In genomic region chr14:75156901-75157300, GRCh38 we compare ENCODE assay signal across 17 cellular contexts. TPM values are rescaled to one million over a fixed set of nuclear protein-coding genes. Genes with fewer than 3 reads are reported as not detected.
A peak's percentile ranks its signal among the peaks of the same experiment; 100 is the strongest.
DNase-seq lines count a peak whose midpoint lies in the region; ATAC-seq, FAIRE-seq and TF ChIP-seq lines count a peak whose summit lies in the region.
"Had no signal": no experiment of that assay in that cellular context is flagged by ENCODE, and none has a peak within 500 bp of the region (broad histone marks: within the 10 kb centered on the region; RNA-seq: fewer than 3 reads in every experiment).

No MANE protein-coding gene starts in this region.

- H3K9me3 Mint-ChIP-seq in CD14-positive monocyte: no peaks in the 10 kb centered on the region
- no peaks in the 10 kb centered on the region for H3K9me3 Mint-ChIP-seq in CD8-positive, alpha-beta T cell
- H3K9me3 Mint-ChIP-seq in effector memory CD8-positive, alpha-beta T cell: no peaks in the 10 kb centered on the region

- DNase-seq in CD14-positive monocyte (ENCODE audit: low spot score) (no peak), T-helper 17 cell (no peak), H7 (no peak), iPS-NIHi7 (ENCODE audit: extremely low spot score) (no peak), D721Med (ENCODE audit: insufficient read length, low spot score) (no peak), anterior cingulate cortex (lab: John Stamatoyannopoulos, UW) (no peak)
- DNase-seq in CD8-positive, alpha-beta T cell: no peak
- DNase-seq in effector memory CD8-positive, alpha-beta T cell: peak in 1 of 3 experiments; percentile 3
- DNase-seq: activated CD8-positive, alpha-beta memory T cell treated with anti-CD3 and anti-CD28 coated beads for 24 hours; dermis blood vessel endothelial cell; MM.1S; NCI-H2081 treated with DMSO at 0.1 percent for 48 hours; NCI-H748 treated with DMSO at 0.1 percent for 48 hours; tibial artery had no signal

- no peak overlapping the region for H3K4me3 ChIP-seq in CD8-positive, alpha-beta T cell (ENCODE audit: low read depth, low read length)
- H3K4me3 ChIP-seq in H7 (ENCODE audit: insufficient read depth, low read depth, low read length): no peak overlapping the region
- H3K4me3 ChIP-seq: BLaER1 treated with 17β-estradiol and CSF1 and Interleukin-3, amounts not matched to agents 10 nM and 100 nM; hepatocyte; tibial artery had no signal

- H3K27me3 ChIP-seq in CD8-positive, alpha-beta T cell (ENCODE audit: insufficient read depth, low read length): no peaks in the 10 kb centered on the region
- H3K27me3 ChIP-seq in H7 (ENCODE audit: control insufficient read depth, insufficient read depth, low read length): no peaks in the 10 kb centered on the region
- H3K27me3 ChIP-seq: BLaER1 treated with 17β-estradiol and CSF1 and Interleukin-3, amounts not matched to agents 10 nM and 100 nM; hepatocyte; tibial artery had no signal

- POLR2A ChIA-PET in CD8-positive, alpha-beta T cell (lab: Charles Lee): interaction anchor here (0.6 kb wide), 1 partner anchor 319 kb away, joined by 7 read pairs; no protein-coding TSS in a partner anchor

- TF ChIP-seq CTCF in CD14-positive monocyte (IDR thresholded peaks at IDR 0.05): no peak
- TF ChIP-seq CTCF in CD8-positive, alpha-beta T cell (IDR thresholded peaks at IDR 0.05): no peak
- TF ChIP-seq CTCF in D721Med (IDR thresholded peaks at IDR 0.05; ENCODE audit: insufficient read depth, missing control alignments): no peak

- H3K9me3 ChIP-seq in CD8-positive, alpha-beta T cell (ENCODE audit: low read length): no peaks in the 10 kb centered on the region
- no peaks in the 10 kb centered on the region for H3K9me3 ChIP-seq in T-helper 17 cell (ENCODE audit: control insufficient read depth, low read length, poor library complexity, severe bottlenecking)
- H3K9me3 ChIP-seq: BLaER1 treated with 17β-estradiol and CSF1 and Interleukin-3, amounts not matched to agents 10 nM and 100 nM; tibial artery had no signal

- H3K4me1 Mint-ChIP-seq in CD14-positive monocyte: peaks cover 43% of the 10 kb centered on the region
- H3K4me1 Mint-ChIP-seq in CD8-positive, alpha-beta T cell (ENCODE audit: low read depth): peaks cover 66% of the 10 kb centered on the region
- peaks cover 49% of the 10 kb centered on the region for H3K4me1 Mint-ChIP-seq in T-helper 17 cell
- H3K4me1 Mint-ChIP-seq in effector memory CD8-positive, alpha-beta T cell (ENCODE audit: low read depth in 2 of 2): peaks cover 40 to 52% of the 10 kb centered on the region in 2 donors

- FAIRE-seq in D721Med (lab: Jason Lieb, UNC): no peak

- H3K4me3 Mint-ChIP-seq in CD14-positive monocyte: no peak overlapping the region
- H3K4me3 Mint-ChIP-seq in CD8-positive, alpha-beta T cell: peak overlapping the region; percentile 0
- H3K4me3 Mint-ChIP-seq in T-helper 17 cell: no peak overlapping the region
- peak overlapping the region; percentile 15 to 53 for H3K4me3 Mint-ChIP-seq in effector memory CD8-positive, alpha-beta T cell

- peaks cover 14 to 25% of the 10 kb centered on the region in 2 donors for H3K36me3 Mint-ChIP-seq in CD14-positive monocyte
- H3K36me3 Mint-ChIP-seq in CD8-positive, alpha-beta T cell: peaks cover 31% of the 10 kb centered on the region
- H3K36me3 Mint-ChIP-seq in T-helper 17 cell (ENCODE audit: low read depth): no peaks in the 10 kb centered on the region
- peaks cover 11% of the 10 kb centered on the region for H3K36me3 Mint-ChIP-seq in effector memory CD8-positive, alpha-beta T cell (ENCODE audit: insufficient read depth)

- peak; percentile 78 for ATAC-seq in CD8-positive, alpha-beta T cell
- ATAC-seq in T-helper 17 cell: peak; percentile 92
- peak; percentile 92 for ATAC-seq in effector memory CD8-positive, alpha-beta T cell (replicated peaks)
- ATAC-seq: left lobe of liver had no signal

- intact Hi-C loops in CD14-positive monocyte (cut with micrococcal nuclease): no loop called here
- intact Hi-C loops in CD8-positive, alpha-beta T cell (cut with DNase I, micrococcal nuclease): no loop called here

- H3K4me1 ChIP-seq in CD8-positive, alpha-beta T cell (ENCODE audit: insufficient read depth, low read length): peaks cover 17% of the 10 kb centered on the region

- peak overlapping the region in 4 of 7 donors; percentile 9 to 84 (median 40) for H3K27ac Mint-ChIP-seq in CD14-positive monocyte
- H3K27ac Mint-ChIP-seq in CD8-positive, alpha-beta T cell: peak overlapping the region; percentile 56
- H3K27ac Mint-ChIP-seq in T-helper 17 cell: peak overlapping the region; percentile 81
- peak overlapping the region in 1 of 2 donors; percentile 54 for H3K27ac Mint-ChIP-seq in effector memory CD8-positive, alpha-beta T cell

- H3K27ac ChIP-seq in CD8-positive, alpha-beta T cell (ENCODE audit: low read depth, low read length): no peak overlapping the region
- H3K27ac ChIP-seq: BLaER1 treated with 17β-estradiol and CSF1 and Interleukin-3, amounts not matched to agents 10 nM and 100 nM; hepatocyte; tibial artery had no signal

- CTCF ChIA-PET in CD8-positive, alpha-beta T cell (lab: Charles Lee): interaction anchor here (1.2 to 1.5 kb wide), 3 partner anchors 18 to 149 kb away, joined by 3 to 4 read pairs (median 3); no protein-coding TSS in a partner anchor

- H3K27me3 Mint-ChIP-seq in CD14-positive monocyte (ENCODE audit: low read depth in 3 of 3): no peaks in the 10 kb centered on the region
- H3K27me3 Mint-ChIP-seq in CD8-positive, alpha-beta T cell (ENCODE audit: low read depth): no peaks in the 10 kb centered on the region
- no peaks in the 10 kb centered on the region for H3K27me3 Mint-ChIP-seq in T-helper 17 cell
- H3K27me3 Mint-ChIP-seq in effector memory CD8-positive, alpha-beta T cell: no peaks in the 10 kb centered on the region

- H3K36me3 ChIP-seq in CD8-positive, alpha-beta T cell (ENCODE audit: insufficient read depth, low read length): no peaks in the 10 kb centered on the region
- no peaks in the 10 kb centered on the region for H3K36me3 ChIP-seq in H7 (replicated peaks; ENCODE audit: control insufficient read depth, insufficient read depth, low read length)

RNA-seq across cellular contexts. Expression of gene TMED10, which starts 19.5 kb away (rescaled TPM):
- 100 to 1,000 TPM; 233 to 243 TPM for polyA plus RNA-seq in CD14-positive monocyte
- total RNA-seq in CD8-positive, alpha-beta T cell: 100 to 1,000 TPM; 126 to 129 TPM
- 100 to 1,000 TPM; 190 to 195 TPM for total RNA-seq in T-helper 17 cell
- 151 and 240 TPM in 2 replicates for total RNA-seq in H7 (2014; rRNA removed; shearing (Covaris generic))

RNA-seq across cellular contexts. Expression of gene NEK9, which starts 30.1 kb away (rescaled TPM):
- polyA plus RNA-seq in CD14-positive monocyte: 10 to 100 TPM in 1 of 2 donors, 1 to 10 TPM in 1; 8.9 to 10.1 TPM
- total RNA-seq in CD8-positive, alpha-beta T cell: 10 to 100 TPM; 40.7 to 42.9 TPM
- 10 to 100 TPM; 61.7 to 63.6 TPM for total RNA-seq in T-helper 17 cell
- 23.0 and 38.4 TPM in 2 replicates for total RNA-seq in H7 (2014; rRNA removed; shearing (Covaris generic))

Comparison
In these comparisons a context has a peak if more than half of its experiments do, and no peak if none do; other contexts are left out.
1. H3K4me3 Mint-ChIP-seq: peak in CD8-positive, alpha-beta T cell (single experiment) and effector memory CD8-positive, alpha-beta T cell (2 of 2); none in CD14-positive monocyte (0 of 2) and T-helper 17 cell (single experiment).
2. Peak in every context shown above with its lines, with median percentiles within 50 percentile points of each other: ATAC-seq.